Comparison of ENCODE assay signal across 8 cellular contexts in the genomic region with DNA sequence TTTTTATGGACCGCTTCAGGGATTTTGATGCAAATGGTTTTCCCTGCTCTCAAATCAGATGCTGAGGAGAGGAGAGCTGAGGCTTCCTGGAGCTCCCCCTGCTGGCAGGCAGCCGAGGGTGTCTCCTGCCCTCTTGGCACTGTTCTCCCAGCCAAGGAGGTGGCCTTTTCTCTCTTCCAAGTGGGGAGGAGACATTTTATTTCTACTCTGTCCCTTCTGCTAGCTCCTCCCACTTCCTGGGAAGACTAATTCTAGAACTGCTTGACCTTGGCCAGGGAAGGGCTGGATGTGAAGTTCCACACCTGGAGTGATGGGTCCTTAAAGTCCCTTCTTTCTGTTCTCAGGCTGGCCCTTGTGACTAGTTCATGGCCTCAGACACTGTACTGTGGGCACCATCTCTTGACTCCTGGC. TPM values are rescaled to one million over a fixed set of nuclear protein-coding genes. Genes with fewer than 3 reads are reported as not detected.
DNase-seq lines count a peak whose midpoint lies in the region; ATAC-seq and TF ChIP-seq lines count a peak whose summit lies in the region.

No MANE protein-coding gene starts in this region.

- dilution Hi-C loops in mammary epithelial cell (cut with HindIII; ENCODE audit: low sequenced_read_pairs), result no loop called here

- BruUV-seq in mammary epithelial cell (replicated peaks; lab: Mats Ljungman, UMichigan), result no TSS peak

- no peak overlapping the region for H2AFZ ChIP-seq in mammary epithelial cell (ENCODE audit: low read depth, low read length)

- peaks cover 6% of the 10 kb centered on the region for H3K36me3 Mint-ChIP-seq in WTC11

- 9% methylated on average over 2 of the region's 2 CpGs for WGBS in mammary epithelial cell (ENCODE audit: low coverage, missing lambda C conversion rate)

- no peaks in the 10 kb centered on the region for H3K9me3 Mint-ChIP-seq in WTC11

- no peaks in the 10 kb centered on the region for H3K9me3 ChIP-seq in mammary epithelial cell (replicated peaks; ENCODE audit: insufficient read depth, low read length)

- no peak overlapping the region for H3K4me3 ChIP-seq in mammary epithelial cell (replicated peaks in 1 of 3; ENCODE audit: insufficient read depth in 1 of 3, low read depth in 2 of 3, low read length in 3 of 3)

- DNase-seq in NCI-H187 (lab: John Stamatoyannopoulos, UW) (peak; percentile 17 to 29), NCI-H187 treated with DMSO at 0.1 percent for 48 hours (lab: John Stamatoyannopoulos, UW) (no peak), NCI-H1694 treated with DMSO at 0.1 percent for 48 hours (lab: John Stamatoyannopoulos, UW) (peak; percentile 27), WTC11 (ENCODE audit: low spot score) (peak; percentile 90), mammary epithelial cell (peak; percentile 81), iris pigment epithelial cell (ENCODE audit: low read depth) (peak; percentile 88)
- peak; percentile 74 for DNase-seq in stimulated activated CD4-positive, alpha-beta T cell treated with anti-CD3 and anti-CD28 coated beads, Interleukin-12 subunit alpha, Interleukin-12 subunit beta, amount 100 ng/mL, for 4 hours

- peak; percentile 79 for TF ChIP-seq CTCF in WTC11 (IDR thresholded peaks at IDR 0.05)
- peak; percentile 97 to 98 for TF ChIP-seq CTCF in mammary epithelial cell (conservative IDR thresholded peaks at IDR 0.05 in 1 of 2, IDR thresholded peaks at IDR 0.05 in 1 of 2; ENCODE audit: extremely low read depth in 1 of 2, insufficient read depth in 1 of 2, low read depth in 1 of 2, low read length in 2 of 2)

- no peak overlapping the region for H3K9ac ChIP-seq in mammary epithelial cell (ENCODE audit: insufficient read depth, low read length)

- CTCF ChIA-PET in WTC11 (lab: Charles Lee) (interaction anchor here (0.5 to 9.5 kb wide), 75 partner anchors 9 to 1836 kb away, joined by 3 to 345 read pairs (median 5); a partner anchor contains a TSS), mammary epithelial cell (lab: Charles Lee; ENCODE audit: low non-redundant PET) (interaction anchor here (0.5 to 1.4 kb wide), 12 partner anchors 11 to 691 kb away, joined by 3 to 24 read pairs (median 4); no protein-coding TSS in a partner anchor)

- no peaks in the 10 kb centered on the region for H3K27me3 Mint-ChIP-seq in WTC11 (ENCODE audit: low read depth)

- peak overlapping the region; percentile 95 for H3K27ac Mint-ChIP-seq in WTC11

- POLR2A ChIA-PET in WTC11 (lab: Charles Lee), result interaction anchor here (0.6 to 2.5 kb wide), 9 partner anchors 11 to 353 kb away, joined by 3 to 16 read pairs (median 5); a partner anchor contains a TSS

- peak; percentile 38 for ATAC-seq in WTC11
- ATAC-seq in GM21367 (IDR thresholded peaks at IDR 0.05; ENCODE audit: unreplicated experiment), result no peak

- H3K4me3 Mint-ChIP-seq in WTC11, result peak overlapping the region; percentile 45

- no peaks in the 10 kb centered on the region for H4K20me1 ChIP-seq in mammary epithelial cell (ENCODE audit: insufficient read depth, low read length)

- no peak overlapping the region for H3K27ac ChIP-seq in mammary epithelial cell (ENCODE audit: insufficient read depth, low read depth, low read length)

- in situ Hi-C loops in mammary epithelial cell (cut with MboI; ENCODE audit: low sequenced_read_pairs in 2 of 2), result loop anchor here (25.0 kb wide), 2 partner anchors 344 to 644 kb away; no protein-coding TSS in a partner anchor

- intact Hi-C loops in mammary epithelial cell (cut with micrococcal nuclease), result no loop called here

- peaks cover 55% of the 10 kb centered on the region for H3K4me1 ChIP-seq in mammary epithelial cell (ENCODE audit: insufficient read depth, low read length)

- H3K4me2 ChIP-seq in mammary epithelial cell (ENCODE audit: insufficient read depth, low read depth, low read length), result peak overlapping the region; percentile 47

- H3K79me2 ChIP-seq in mammary epithelial cell (ENCODE audit: insufficient read depth, low read length), result peaks cover 20% of the 10 kb centered on the region

- H3K4me1 Mint-ChIP-seq in WTC11, result peaks cover 77% of the 10 kb centered on the region

- H3K36me3 ChIP-seq in mammary epithelial cell (ENCODE audit: insufficient read depth, low read length), result no peaks in the 10 kb centered on the region

- H3K27me3 ChIP-seq in mammary epithelial cell (ENCODE audit: insufficient read depth, low read length), result no peaks in the 10 kb centered on the region

TF ChIP-seq in WTC11, 78 proteins besides CTCF, POLR2A, EP300 and RAD21:
- TF ChIP-seq ZNF121 (CRISPR knock-in tag; IDR thresholded peaks at IDR 0.05) (no peak), ZNF232 (CRISPR knock-in tag; IDR thresholded peaks at IDR 0.05) (peak; percentile 55; the same call in 1 of the 2 replicates), ETV6 (CRISPR knock-in tag; IDR thresholded peaks at IDR 0.05) (0 out of 2 replicates have a peak, but pooled peaks have one; percentile 29), ZNF396 (CRISPR knock-in tag; IDR thresholded peaks at IDR 0.05; ENCODE audit: borderline replicate concordance) (no peak)
- TF ChIP-seq, protein P1, sequence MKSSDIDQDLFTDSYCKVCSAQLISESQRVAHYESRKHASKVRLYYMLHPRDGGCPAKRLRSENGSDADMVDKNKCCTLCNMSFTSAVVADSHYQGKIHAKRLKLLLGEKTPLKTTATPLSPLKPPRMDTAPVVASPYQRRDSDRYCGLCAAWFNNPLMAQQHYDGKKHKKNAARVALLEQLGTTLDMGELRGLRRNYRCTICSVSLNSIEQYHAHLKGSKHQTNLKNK (CRISPR knock-in tag; IDR thresholded peaks at IDR 0.05), result no peak
- TF ChIP-seq, protein P2, sequence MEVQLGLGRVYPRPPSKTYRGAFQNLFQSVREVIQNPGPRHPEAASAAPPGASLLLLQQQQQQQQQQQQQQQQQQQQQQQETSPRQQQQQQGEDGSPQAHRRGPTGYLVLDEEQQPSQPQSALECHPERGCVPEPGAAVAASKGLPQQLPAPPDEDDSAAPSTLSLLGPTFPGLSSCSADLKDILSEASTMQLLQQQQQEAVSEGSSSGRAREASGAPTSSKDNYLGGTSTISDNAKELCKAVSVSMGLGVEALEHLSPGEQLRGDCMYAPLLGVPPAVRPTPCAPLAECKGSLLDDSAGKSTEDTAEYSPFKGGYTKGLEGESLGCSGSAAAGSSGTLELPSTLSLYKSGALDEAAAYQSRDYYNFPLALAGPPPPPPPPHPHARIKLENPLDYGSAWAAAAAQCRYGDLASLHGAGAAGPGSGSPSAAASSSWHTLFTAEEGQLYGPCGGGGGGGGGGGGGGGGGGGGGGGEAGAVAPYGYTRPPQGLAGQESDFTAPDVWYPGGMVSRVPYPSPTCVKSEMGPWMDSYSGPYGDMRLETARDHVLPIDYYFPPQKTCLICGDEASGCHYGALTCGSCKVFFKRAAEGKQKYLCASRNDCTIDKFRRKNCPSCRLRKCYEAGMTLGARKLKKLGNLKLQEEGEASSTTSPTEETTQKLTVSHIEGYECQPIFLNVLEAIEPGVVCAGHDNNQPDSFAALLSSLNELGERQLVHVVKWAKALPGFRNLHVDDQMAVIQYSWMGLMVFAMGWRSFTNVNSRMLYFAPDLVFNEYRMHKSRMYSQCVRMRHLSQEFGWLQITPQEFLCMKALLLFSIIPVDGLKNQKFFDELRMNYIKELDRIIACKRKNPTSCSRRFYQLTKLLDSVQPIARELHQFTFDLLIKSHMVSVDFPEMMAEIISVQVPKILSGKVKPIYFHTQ (CRISPR knock-in tag; IDR thresholded peaks at IDR 0.05), result no peak

RNA-seq across cellular contexts. Expression of a gene that starts 31.8 kb away (rescaled TPM):
- total RNA-seq in WTC11 (2021), result 181 to 186 TPM (median 186 TPM) in 3 replicates
- total RNA-seq in mammary epithelial cell, result 100 to 1,000 TPM in 1 of 2 donors, 10 to 100 TPM in 1; 73.7 to 122 TPM
- 120 TPM for polyA plus RNA-seq in mammary epithelial cell
- polyA minus RNA-seq in mammary epithelial cell, result 218 TPM

RNA-seq across cellular contexts. Expression of a gene that starts 32.4 kb away (rescaled TPM):
- total RNA-seq in WTC11 (2021), result 17.2 to 19.1 TPM (median 17.5 TPM) in 3 replicates
- 10 to 100 TPM; 11.1 to 17.7 TPM for total RNA-seq in mammary epithelial cell
- 2.5 TPM for polyA plus RNA-seq in mammary epithelial cell
- 0.52 TPM for polyA minus RNA-seq in mammary epithelial cell

RNA-seq across cellular contexts. Expression of a gene that starts 35.0 kb away (rescaled TPM):
- total RNA-seq in WTC11 (2021) (4.6 to 5.9 TPM (median 5.1 TPM) in 3 replicates), mammary epithelial cell (10 to 100 TPM; 13.5 to 34.2 TPM)
- 7.0 TPM for polyA plus RNA-seq in mammary epithelial cell
- polyA minus RNA-seq in mammary epithelial cell, result 1.4 TPM
